ENCODE assay signal across 28 cellular contexts in the genomic region with DNA sequence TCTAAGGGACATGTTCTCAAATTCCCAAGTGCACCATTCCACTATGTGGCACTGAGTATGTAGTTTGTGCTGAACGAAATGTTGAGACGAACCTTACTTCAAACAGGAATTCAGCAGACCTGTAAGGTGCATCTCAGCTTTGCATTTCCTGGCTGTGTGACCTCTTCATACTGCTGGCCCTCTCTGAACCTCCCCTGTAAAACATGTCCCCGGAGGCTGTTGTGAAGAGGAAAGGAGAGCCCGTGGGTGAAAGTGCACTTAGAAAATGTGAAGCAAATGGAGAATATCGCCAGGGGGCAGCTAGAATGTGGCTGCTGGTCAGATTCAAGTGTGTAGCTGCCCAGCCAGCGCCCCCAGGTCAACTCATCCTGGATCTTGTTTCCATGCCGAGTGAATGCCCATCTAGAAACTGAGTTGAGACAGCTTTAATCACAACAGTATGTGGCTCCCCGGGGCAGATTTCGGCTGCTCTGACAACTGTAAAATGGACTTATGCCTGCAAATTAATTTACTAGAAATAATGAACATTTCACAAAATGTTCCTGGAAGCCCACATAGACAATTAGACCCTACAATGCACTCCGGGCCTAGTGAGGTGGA.
"Had no signal": no experiment of that assay in that cellular context is flagged by ENCODE, and none has a peak within 500 bp of the region (broad histone marks: within the 10 kb centered on the region; RNA-seq: fewer than 3 reads in every experiment).

No MANE protein-coding gene starts in this region.

- H3K9me3 ChIP-seq: breast epithelium, gastrocnemius medialis, left lung, lower lobe of right lung, upper lobe of left lung had no signal

- DNase-seq: activated CD4-positive, alpha-beta T cell treated with anti-CD3 and anti-CD28 coated beads for 36 hours; activated CD4-positive, CD25-positive, alpha-beta regulatory T cell; activated CD8-positive, alpha-beta memory T cell treated with anti-CD3 and anti-CD28 coated beads, Interleukin-2, amount 10 ng/mL, durations not matched to agents 7 days and 5 days; activated CD8-positive, alpha-beta T cell treated with anti-CD3 and anti-CD28 coated beads, Interleukin-2, amount 10 ng/mL, durations not matched to agents 7 days and 5 days; activated naive CD4-positive, alpha-beta T cell; activated T-cell treated with anti-CD3 and anti-CD28 coated beads, Interleukin-2, amount 50 U/mL, for 48 hours; dermis blood vessel endothelial cell; effector memory CD4-positive, alpha-beta T cell; erythroblast; gastrocnemius medialis; glutamatergic neuron; kidney glomerular epithelial cell; left lung; lower lobe of right lung; mesenchymal stem cell; naive thymus-derived CD8-positive, alpha-beta T cell; stimulated activated CD4-positive, alpha-beta T cell treated with anti-CD3 and anti-CD28 coated beads, Interleukin-4, amount 100 ng/mL, for 4 hours; stimulated activated CD8-positive, alpha-beta memory T cell treated with anti-CD3 and anti-CD28 coated beads, Interleukin-4, amount 100 ng/mL, for 48 hours; stimulated activated naive CD8-positive, alpha-beta T cell treated with anti-CD3 and anti-CD28 coated beads, Interleukin-15, amount 100 ng/mL, for 72 hours; substantia nigra; T-helper 1 cell had no signal

- H3K27me3 ChIP-seq: breast epithelium, gastrocnemius medialis, left lung, neural progenitor cell, upper lobe of left lung had no signal

- H3K9ac ChIP-seq: neural progenitor cell had no signal

- H3K4me1 ChIP-seq: breast epithelium, gastrocnemius medialis, left lung, lower lobe of right lung, neural progenitor cell, upper lobe of left lung had no signal

- ATAC-seq: activated CD4-positive, alpha-beta T cell treated with anti-CD3 and anti-CD28 coated beads for 36 hours; activated CD8-positive, alpha-beta memory T cell treated with anti-CD3 and anti-CD28 coated beads, Interleukin-2, amount 10 ng/mL, durations not matched to agents 7 days and 5 days; activated CD8-positive, alpha-beta T cell treated with anti-CD3 and anti-CD28 coated beads, Interleukin-2, amount 10 ng/mL, durations not matched to agents 7 days and 5 days; activated naive CD4-positive, alpha-beta T cell treated with anti-CD3 and anti-CD28 coated beads, Interleukin-2, amount 50 U/mL, for 72 hours; gastrocnemius medialis; left lung; lower lobe of right lung; naive thymus-derived CD8-positive, alpha-beta T cell; sciatic nerve; stimulated activated memory B cell treated with anti-CD40 and anti-IgM and Interleukin-4, amounts not matched to agents 10 μg/mL and 1 μg/mL and 100 μg/mL, for 72 hours; stimulated activated naive CD8-positive, alpha-beta T cell treated with anti-CD3 and anti-CD28 coated beads, Interleukin-15, amount 100 ng/mL, for 72 hours had no signal

- H3K4me3 ChIP-seq: breast epithelium, gastrocnemius medialis, left lung, lower lobe of right lung, neural progenitor cell, skin epidermis, upper lobe of left lung had no signal

- H3K27ac ChIP-seq: breast epithelium, gastrocnemius medialis, left lung, lower lobe of right lung, neural progenitor cell, skin epidermis, upper lobe of left lung had no signal

- H3K36me3 ChIP-seq: breast epithelium, gastrocnemius medialis, left lung, lower lobe of right lung, neural progenitor cell, upper lobe of left lung had no signal
